In the genomic region with DNA sequence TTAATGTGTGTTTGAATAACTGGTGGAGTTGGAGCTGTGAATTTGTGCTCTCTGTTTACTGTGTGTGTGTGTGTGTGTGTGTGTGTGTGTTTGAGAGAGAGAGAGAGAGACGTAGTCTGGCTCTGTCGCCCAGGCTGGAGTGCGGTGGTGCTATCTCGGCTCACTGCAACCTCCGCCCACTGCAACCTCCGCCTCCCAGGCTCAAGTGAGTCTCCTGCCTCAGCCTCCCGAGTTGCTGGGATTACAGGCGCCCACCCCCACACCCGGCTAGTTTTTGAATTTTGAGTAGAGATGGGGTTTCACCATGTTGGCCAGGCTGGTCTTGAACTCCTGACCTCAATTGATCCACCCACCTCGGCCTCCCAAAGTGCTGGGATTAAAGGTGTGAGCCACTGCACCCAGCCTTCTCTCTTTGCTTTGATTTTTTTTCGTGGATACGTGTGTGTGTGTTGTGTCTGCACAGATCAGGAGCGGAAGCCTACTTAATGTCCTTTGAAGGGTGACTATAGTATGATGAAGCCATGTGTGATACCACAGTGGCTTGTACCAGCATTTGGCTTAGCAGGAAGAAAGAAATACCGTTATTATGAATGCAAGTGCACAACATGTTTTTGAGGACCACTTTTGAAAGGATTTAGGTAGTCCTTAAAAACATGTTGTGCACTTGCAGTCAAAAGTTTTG, we compare ENCODE assay signal across 8 cellular contexts. TPM values are rescaled to one million over a fixed set of nuclear protein-coding genes. Genes with fewer than 3 reads are reported as not detected.
DNase-seq lines count a peak whose midpoint lies in the region; ATAC-seq and TF ChIP-seq lines count a peak whose summit lies in the region.
"Not testable (repeated sequence)": the region's sequence is repeated elsewhere in the genome, so short reads cannot be mapped to it uniquely, and the experiment has no call there.

No MANE protein-coding gene starts in this region.

- peak overlapping the region; percentile 90 for H3K9ac ChIP-seq in adipocyte (ENCODE audit: low read length)

- not testable (repeated sequence) for H4K20me1 ChIP-seq in OCI-LY7 (ENCODE audit: insufficient read depth, low read length)

- WGBS in thymus: 19% methylated on average over 14 of the region's 14 CpGs

- H3K4me3 Mint-ChIP-seq in activated CD8-positive, alpha-beta memory T cell treated with anti-CD3 and anti-CD28 coated beads, Interleukin-2, amount 10 ng/mL, durations not matched to agents 7 days and 5 days: peak overlapping the region; percentile 96
- H3K4me3 Mint-ChIP-seq in glutamatergic neuron (ENCODE audit: unreplicated experiment) (peak overlapping the region; percentile 98), naive B cell (peak overlapping the region; percentile 94 to 100 (median 98))

- H3K36me3 ChIP-seq in GM06990 (ENCODE audit: control insufficient read depth, insufficient read depth, low read length); OCI-LY7 (ENCODE audit: insufficient read depth, low read length); adipocyte (ENCODE audit: control insufficient read depth, insufficient read depth, low read length, severe bottlenecking); thymus (ENCODE audit: control insufficient read depth, insufficient read depth): not testable (repeated sequence)

- not testable (repeated sequence) for H3K27ac ChIP-seq in OCI-LY7 (ENCODE audit: low read depth, low read length, poor library complexity, severe bottlenecking)
- peak overlapping the region; percentile 55 for H3K27ac ChIP-seq in thymus (ENCODE audit: low read depth)

- not testable (repeated sequence) for H3K27me3 ChIP-seq in GM06990 (replicated peaks; ENCODE audit: control insufficient read depth, insufficient read depth, low read length); adipocyte (replicated peaks; ENCODE audit: control insufficient read depth, insufficient read depth, low read length); thymus (ENCODE audit: control insufficient read depth, insufficient read depth)

- DNase-seq in GM06990 (ENCODE audit: extremely low read depth, insufficient read length); OCI-LY7 (ENCODE audit: low spot score); adipocyte (ENCODE audit: low read depth); glutamatergic neuron; naive B cell: not testable (repeated sequence)
- peak; percentile 79 for DNase-seq in activated CD8-positive, alpha-beta memory T cell treated with anti-CD3 and anti-CD28 coated beads, Interleukin-2, amount 10 ng/mL, durations not matched to agents 7 days and 5 days
- peak; percentile 43 to 52 for DNase-seq in stimulated activated CD4-positive, alpha-beta T cell treated with anti-CD3 and anti-CD28 coated beads, Interleukin-15, amount 100 ng/mL, for 48 hours (ENCODE audit: low read depth in 2 of 2)

- H3K9me3 ChIP-seq in OCI-LY7 (ENCODE audit: low read length); adipocyte (ENCODE audit: control insufficient read depth, low read length); thymus (ENCODE audit: control insufficient read depth): not testable (repeated sequence)

- not testable (repeated sequence) for H3K27me3 Mint-ChIP-seq in activated CD8-positive, alpha-beta memory T cell treated with anti-CD3 and anti-CD28 coated beads, Interleukin-2, amount 10 ng/mL, durations not matched to agents 7 days and 5 days; naive B cell
- peaks cover 14% of the 10 kb centered on the region for H3K27me3 Mint-ChIP-seq in glutamatergic neuron (ENCODE audit: unreplicated experiment)

- TF ChIP-seq CTCF in GM06990 (IDR thresholded peaks at IDR 0.05; ENCODE audit: insufficient read depth, low read length, poor library complexity, severe bottlenecking); OCI-LY7 (conservative IDR thresholded peaks at IDR 0.05; ENCODE audit: low read length); glutamatergic neuron (IDR thresholded peaks at IDR 0.05; ENCODE audit: partially characterized antibody, unreplicated experiment): not testable (repeated sequence)

- H3K27ac Mint-ChIP-seq in activated CD8-positive, alpha-beta memory T cell treated with anti-CD3 and anti-CD28 coated beads, Interleukin-2, amount 10 ng/mL, durations not matched to agents 7 days and 5 days: peak overlapping the region; percentile 98
- H3K27ac Mint-ChIP-seq in glutamatergic neuron (ENCODE audit: unreplicated experiment): not testable (repeated sequence)
- H3K27ac Mint-ChIP-seq in naive B cell: peak overlapping the region; percentile 72 to 98 (median 92)

- H3K9me3 Mint-ChIP-seq in activated CD8-positive, alpha-beta memory T cell treated with anti-CD3 and anti-CD28 coated beads, Interleukin-2, amount 10 ng/mL, durations not matched to agents 7 days and 5 days (ENCODE audit: low read depth); glutamatergic neuron (ENCODE audit: unreplicated experiment); naive B cell: not testable (repeated sequence)

- CTCF ChIA-PET in OCI-LY7 (lab: Charles Lee; ENCODE audit: unreplicated experiment): not testable (repeated sequence)
- CTCF ChIA-PET in activated CD8-positive, alpha-beta memory T cell treated with anti-CD3 and anti-CD28 coated beads, Interleukin-2, amount 10 ng/mL, durations not matched to agents 7 days and 5 days (lab: Charles Lee): interaction anchor here (0.7 to 3.2 kb wide), 19 partner anchors 9 to 92 kb away, joined by 3 to 42 read pairs (median 8); a partner anchor contains a TSS

- not testable (repeated sequence) for H3K9me2 ChIP-seq in OCI-LY7 (ENCODE audit: insufficient read depth, low read length)

- peaks cover 44% of the 10 kb centered on the region for H3K4me1 Mint-ChIP-seq in activated CD8-positive, alpha-beta memory T cell treated with anti-CD3 and anti-CD28 coated beads, Interleukin-2, amount 10 ng/mL, durations not matched to agents 7 days and 5 days
- not testable (repeated sequence) for H3K4me1 Mint-ChIP-seq in glutamatergic neuron (ENCODE audit: low read depth, unreplicated experiment)
- peaks cover 29 to 46% (median 43%) of the 10 kb centered on the region in 3 donors for H3K4me1 Mint-ChIP-seq in naive B cell

- intact Hi-C loops in OCI-LY7 (cut with micrococcal nuclease; ENCODE audit: unreplicated experiment): not testable (repeated sequence)

- H2AFZ ChIP-seq in OCI-LY7 (ENCODE audit: low read length): peak overlapping the region; percentile 92; the same call in 1 of the 2 replicates

- H3K36me3 Mint-ChIP-seq in activated CD8-positive, alpha-beta memory T cell treated with anti-CD3 and anti-CD28 coated beads, Interleukin-2, amount 10 ng/mL, durations not matched to agents 7 days and 5 days: peaks cover 25% of the 10 kb centered on the region
- H3K36me3 Mint-ChIP-seq in glutamatergic neuron (ENCODE audit: unreplicated experiment); naive B cell: not testable (repeated sequence)

- peak overlapping the region; percentile 75 for H3K4me2 ChIP-seq in OCI-LY7 (ENCODE audit: low read length)

- peak; percentile 25 for ATAC-seq in activated CD8-positive, alpha-beta memory T cell treated with anti-CD3 and anti-CD28 coated beads, Interleukin-2, amount 10 ng/mL, durations not matched to agents 7 days and 5 days
- peak; percentile 2 to 3 for ATAC-seq in naive B cell (ENCODE audit: low read depth in 2 of 2)

- H3K4me3 ChIP-seq in GM06990 (replicated peaks; ENCODE audit: low read depth, low read length): peak overlapping the region; percentile 73
- H3K4me3 ChIP-seq in OCI-LY7 (ENCODE audit: low read depth, low read length, poor library complexity, severe bottlenecking): peak overlapping the region; percentile 76
- peak overlapping the region; percentile 86 for H3K4me3 ChIP-seq in adipocyte (ENCODE audit: low read length)
- peak overlapping the region; percentile 70 for H3K4me3 ChIP-seq in thymus (ENCODE audit: low read length)

- not testable (repeated sequence) for H3K79me2 ChIP-seq in OCI-LY7 (ENCODE audit: insufficient read depth, low read depth, low read length)

- POLR2A ChIA-PET in OCI-LY7 (lab: Charles Lee): interaction anchor here (0.6 to 1.2 kb wide), 9 partner anchors 18 to 1033 kb away, joined by 3 to 6 read pairs (median 3); a partner anchor contains a TSS

- BruUV-seq in OCI-LY7 (replicated peaks; lab: Mats Ljungman, UMichigan): not testable (repeated sequence)

- H3K4me1 ChIP-seq in OCI-LY7 (ENCODE audit: insufficient read depth, low read length, poor library complexity, severe bottlenecking); adipocyte (ENCODE audit: control insufficient read depth, insufficient read depth, low read length); thymus (ENCODE audit: control insufficient read depth, insufficient read depth, low read length): not testable (repeated sequence)

RNA-seq across cellular contexts. Expression of a gene that starts 1.5 kb away (rescaled TPM):
- total RNA-seq in OCI-LY7 (2014; rRNA removed; shearing (Covaris generic)): 1.2 TPM in 2 replicates
- total RNA-seq in OCI-LY7 (2022): 2.2 and 3.2 TPM in 2 replicates
- total RNA-seq in activated CD8-positive, alpha-beta memory T cell treated with anti-CD3 and anti-CD28 coated beads, Interleukin-2, amount 10 ng/mL, durations not matched to agents 7 days and 5 days: 10 to 100 TPM; 26.1 to 31.9 TPM
- 1.5 TPM for total RNA-seq in glutamatergic neuron (ENCODE audit: unreplicated experiment)
- 10 to 100 TPM in 5 of 6 donors, 1 to 10 TPM in 1; 8.9 to 21.2 (median 17.9) TPM for polyA plus RNA-seq in naive B cell (ENCODE audit: low read depth in 6 of 6)
- polyA plus RNA-seq in thymus: 10.2 TPM

Comparison
In these comparisons a context has a peak if more than half of its experiments do, and no peak if none do; other contexts are left out.
1. RNA of a gene that starts 1.5 kb away (total RNA-seq): 26.1 to 31.9 TPM in activated CD8-positive, alpha-beta memory T cell treated with anti-CD3 and anti-CD28 coated beads, Interleukin-2, amount 10 ng/mL, durations not matched to agents 7 days and 5 days; 1.2 to 3.2 TPM in OCI-LY7 and 1.5 TPM in glutamatergic neuron (single experiment); every median in the first group is over 4 times any median in the second.
2. Peak in every context shown above with its lines, with median percentiles within 50 percentile points of each other: H3K4me3 ChIP-seq and H3K4me3 Mint-ChIP-seq.